In genomic region chr11:65382036-65382803, GRCh38 we compare ENCODE assay signal across 8 cellular contexts. TPM values are rescaled to one million over a fixed set of nuclear protein-coding genes. Genes with fewer than 3 reads are reported as not detected.
A peak's percentile ranks its signal among the peaks of the same experiment; 100 is the strongest.
DNase-seq lines count a peak whose midpoint lies in the region; ATAC-seq and TF ChIP-seq lines count a peak whose summit lies in the region.

Gene SLC25A45, minus strand, starts transcription at chr11:65382646. Its CDS starts 695 bp downstream, at chr11:65381951.

- no peaks in the 10 kb centered on the region for H3K27me3 Mint-ChIP-seq in osteocyte (ENCODE audit: unreplicated experiment)

- peak within 1 kb of the TSS; percentile 99 for H3K27ac Mint-ChIP-seq in osteocyte (ENCODE audit: unreplicated experiment)

- H3K4me3 ChIP-seq in gastroesophageal sphincter (peak within 1 kb of the TSS; percentile 13 to 56), thoracic aorta (peak within 1 kb of the TSS; percentile 73)

- no peak for TF ChIP-seq EP300 in gastroesophageal sphincter (IDR thresholded peaks at IDR 0.05)

- H3K4me1 ChIP-seq in gastroesophageal sphincter (peaks cover 0 to 64% (median 25%) of the 10 kb centered on the region in 3 donors), thoracic aorta (ENCODE audit: control insufficient read depth in 1 of 2, low read depth in 2 of 2) (peaks cover 12 to 48% of the 10 kb centered on the region in 2 donors)

- H3K27me3 ChIP-seq in gastroesophageal sphincter (no peaks in the 10 kb centered on the region), thoracic aorta (replicated peaks; ENCODE audit: insufficient read depth) (no peaks in the 10 kb centered on the region)

- H3K4me1 Mint-ChIP-seq in osteocyte (ENCODE audit: unreplicated experiment) = peaks cover 49% of the 10 kb centered on the region

- DNase-seq in MV-4-11 (lab: John Stamatoyannopoulos, UW) = peak; percentile 94
- peak; percentile 91 for DNase-seq in SK-MEL-5 (ENCODE audit: low read depth, low spot score)
- DNase-seq in activated naive CD4-positive, alpha-beta T cell (lab: John Stamatoyannopoulos, UW) = peak; percentile 74 to 91 (median 82)
- peak; percentile 97 for DNase-seq in osteocyte (ENCODE audit: extremely low spot score, unreplicated experiment)
- peak; percentile 86 for DNase-seq in thoracic aorta (ENCODE audit: low spot score)

- peak within 1 kb of the TSS; percentile 70 for H3K4me3 Mint-ChIP-seq in osteocyte (ENCODE audit: unreplicated experiment)

- TF ChIP-seq POLR2A in GM10847 (IDR thresholded peaks at IDR 0.05; ENCODE audit: extremely low read depth, insufficient read length) (peak; percentile 81), gastroesophageal sphincter (IDR thresholded peaks at IDR 0.05) (peak in 1 of 2 donors; percentile 53)

- TF ChIP-seq CTCF in gastroesophageal sphincter (IDR thresholded peaks at IDR 0.05) (peak in 3 of 4 experiments; percentile 94 to 98 (median 96)), osteocyte (IDR thresholded peaks at IDR 0.05) (peak; percentile 75), thoracic aorta (IDR thresholded peaks at IDR 0.05) (peak; percentile 90)

- WGBS in gastroesophageal sphincter (ENCODE audit: low coverage in 1 of 2), 2 donors = 0 to 2% methylated on average over 3 to 5 of the region's 27 CpGs

- peak within 1 kb of the TSS; percentile 90 to 99 (median 96) for H3K27ac ChIP-seq in gastroesophageal sphincter
- peak within 1 kb of the TSS; percentile 94 to 97 for H3K27ac ChIP-seq in thoracic aorta

- in situ Hi-C loops in SK-MEL-5 (cut with HindIII; ENCODE audit: low pct_unique_long_range_greater_than_20kb, low sequenced_read_pairs) = no loop called here

- no peaks in the 10 kb centered on the region for H3K9me3 Mint-ChIP-seq in osteocyte (ENCODE audit: unreplicated experiment)

- no peaks in the 10 kb centered on the region for H3K36me3 Mint-ChIP-seq in osteocyte (ENCODE audit: unreplicated experiment)

- H3K36me3 ChIP-seq in gastroesophageal sphincter = peaks cover 0 to 13% of the 10 kb centered on the region in 2 donors
- no peaks in the 10 kb centered on the region for H3K36me3 ChIP-seq in thoracic aorta

- ATAC-seq in HG02571 (IDR thresholded peaks at IDR 0.05; ENCODE audit: unreplicated experiment) = peak; percentile 60
- ATAC-seq in gastroesophageal sphincter = peak; percentile 93
- peak; percentile 85 for ATAC-seq in thoracic aorta (ENCODE audit: insufficient number of reproducible peaks, low FRiP score, low read depth)

- H3K9me3 ChIP-seq in gastroesophageal sphincter (no peaks in the 10 kb centered on the region), thoracic aorta (no peaks in the 10 kb centered on the region)

RNA-seq across cellular contexts. Expression of gene SLC25A45, which starts in this region (rescaled TPM):
- total RNA-seq in SK-MEL-5 (2014; rRNA removed; shearing (Covaris generic)) = 3.4 and 4.6 TPM in 2 replicates
- polyA plus RNA-seq in SK-MEL-5 (2015; cell fraction: cytosol; rRNA removed) = 4.9 and 9.4 TPM in 2 replicates
- 24.3 and 28.9 TPM in 2 replicates for polyA plus RNA-seq in SK-MEL-5 (2015; cell fraction: nucleus; rRNA removed)
- total RNA-seq in gastroesophageal sphincter (10 to 100 TPM in 1 of 4 donors, 1 to 10 TPM in 3; 3.7 to 11.5 (median 7.5) TPM), osteocyte (9.9 and 10.8 TPM in 2 replicates), thoracic aorta (10 to 100 TPM; 19.0 to 26.7 TPM)

Comparison
In these comparisons a context has a peak if more than half of its experiments do, and no peak if none do; other contexts are left out.
1. Peak in every context shown above with its lines: DNase-seq, ATAC-seq, H3K4me3 ChIP-seq and H3K27ac ChIP-seq.